In the genomic region with DNA sequence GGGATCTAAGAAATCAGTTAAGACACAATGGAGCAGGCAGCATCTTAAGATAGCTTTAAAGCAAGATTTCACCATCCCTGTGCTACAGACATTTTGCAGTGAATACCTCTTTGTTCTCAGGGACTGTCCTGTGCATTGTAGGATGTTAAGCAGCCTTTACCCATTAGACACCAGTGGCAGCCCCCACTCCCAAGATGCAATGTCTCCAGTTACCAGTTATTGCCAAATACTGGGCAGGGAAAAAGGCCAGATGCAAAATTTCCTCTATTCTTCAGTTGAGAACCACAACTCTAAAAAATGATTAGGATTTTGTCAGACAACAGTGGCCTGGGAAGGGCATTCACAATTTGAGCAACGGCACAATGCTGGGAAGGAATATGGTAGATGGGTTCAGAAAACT, we compare ENCODE assay signal across 17 cellular contexts. TPM values are rescaled to one million over a fixed set of nuclear protein-coding genes. Genes with fewer than 3 reads are reported as not detected.
DNase-seq lines count a peak whose midpoint lies in the region; ATAC-seq, FAIRE-seq and TF ChIP-seq lines count a peak whose summit lies in the region.
"Had no signal": no experiment of that assay in that cellular context is flagged by ENCODE, and none has a peak within 500 bp of the region (broad histone marks: within the 10 kb centered on the region; RNA-seq: fewer than 3 reads in every experiment).

No MANE protein-coding gene starts in this region.

- in situ Hi-C loops in HepG2 (cut with HindIII; ENCODE audit: extremely low pct_ligation_motif_present, low pct_unique_long_range_greater_than_20kb) (loop anchor here (25.0 kb wide), 1 partner anchor 689 kb away; no protein-coding TSS in a partner anchor), K562 (cut with MboI) (loop anchor here (25.0 kb wide), 2 partner anchors 1536 to 1564 kb away; partner anchors contain the start of gene CNKSR3), ACHN (cut with HindIII; ENCODE audit: low pct_ligation_motif_present, low pct_unique_long_range_greater_than_20kb, low sequenced_read_pairs) (no loop called here)

- H3K4me1 Mint-ChIP-seq in osteocyte (ENCODE audit: unreplicated experiment), result peaks cover 52% of the 10 kb centered on the region

- peaks cover 4% of the 10 kb centered on the region for H3K9me1 ChIP-seq in K562 (ENCODE audit: control insufficient read depth, insufficient read depth, low read length)

- BruUV-seq in HepG2 (replicated peaks; lab: Mats Ljungman, UMichigan) (no TSS peak), K562 (replicated peaks; lab: Mats Ljungman, UMichigan) (no TSS peak)

- no peaks in the 10 kb centered on the region for H3K9me3 Mint-ChIP-seq in osteocyte (ENCODE audit: unreplicated experiment)
- H3K9me3 Mint-ChIP-seq: activated T-cell treated with anti-CD3 and anti-CD28 coated beads, Interleukin-2, amount 50 U/mL, for 4 hours; stimulated activated memory B cell treated with anti-CD40 and anti-IgM and Interleukin-4, amounts not matched to agents 10 μg/mL and 1 μg/mL and 100 μg/mL, for 72 hours had no signal

- no peak overlapping the region for H3K4me3 Mint-ChIP-seq in osteocyte (ENCODE audit: unreplicated experiment)
- H3K4me3 Mint-ChIP-seq: activated T-cell treated with anti-CD3 and anti-CD28 coated beads, Interleukin-2, amount 50 U/mL, for 4 hours; stimulated activated memory B cell treated with anti-CD40 and anti-IgM and Interleukin-4, amounts not matched to agents 10 μg/mL and 1 μg/mL and 100 μg/mL, for 72 hours had no signal

- no peaks in the 10 kb centered on the region for H3K9me2 ChIP-seq in Karpas-422 (replicated peaks; ENCODE audit: insufficient read depth, low read length)

- POLR2A ChIA-PET in HepG2 (lab: Yijun Ruan, JAX) (no interaction called here), K562 (lab: Yijun Ruan, JAX) (interaction anchor here (0.7 to 1.3 kb wide), 2 partner anchors 9 to 678 kb away, joined by 3 read pairs; no protein-coding TSS in a partner anchor)

- 88% methylated on average over 1 of the region's 1 CpG for WGBS in HepG2 (ENCODE audit: low lambda C conversion rate)
- 67% methylated on average over 1 of the region's 1 CpG for WGBS in right lobe of liver (ENCODE audit: insufficient coverage, low coverage, low lambda C conversion rate, missing lambda C conversion rate)
- 67% methylated on average over 1 of the region's 1 CpG for WGBS in K562 (ENCODE audit: insufficient coverage, low coverage, missing lambda C conversion rate)

- H3K27me3 ChIP-seq in HepG2 (ENCODE audit: control insufficient read depth in 1 of 2, insufficient read depth in 2 of 2, low read length in 2 of 2) (no peaks in the 10 kb centered on the region), right lobe of liver (no peaks in the 10 kb centered on the region), Karpas-422 (ENCODE audit: low read length) (no peaks in the 10 kb centered on the region), K562 (ENCODE audit: control insufficient read depth in 2 of 2, insufficient read depth in 2 of 2, low read length in 2 of 2) (no peaks in the 10 kb centered on the region)
- H3K27me3 ChIP-seq: cardiac muscle cell, tibial nerve had no signal

- H3K79me2 ChIP-seq in HepG2 (ENCODE audit: insufficient read depth, low read length), result peaks cover 80% of the 10 kb centered on the region
- peaks cover 85% of the 10 kb centered on the region for H3K79me2 ChIP-seq in Karpas-422 (ENCODE audit: low read length)
- H3K79me2 ChIP-seq in K562 (ENCODE audit: control insufficient read depth, insufficient read depth, low read length), result peaks cover 94% of the 10 kb centered on the region

- H3K27ac ChIP-seq in HepG2 (ENCODE audit: extremely low read length, insufficient read depth, low read length) (no peak overlapping the region), right lobe of liver (no peak overlapping the region), Karpas-422 (ENCODE audit: low read length) (no peak overlapping the region), K562 (ENCODE audit: extremely low read depth, low read depth, low read length) (no peak overlapping the region)
- H3K27ac ChIP-seq: cardiac muscle cell, tibial nerve had no signal

- H3K27ac Mint-ChIP-seq in osteocyte (ENCODE audit: unreplicated experiment), result peak overlapping the region; percentile 31
- H3K27ac Mint-ChIP-seq: stimulated activated memory B cell treated with anti-CD40 and anti-IgM and Interleukin-4, amounts not matched to agents 10 μg/mL and 1 μg/mL and 100 μg/mL, for 72 hours had no signal

- H3K36me3 Mint-ChIP-seq in osteocyte (ENCODE audit: unreplicated experiment), result peaks cover 18% of the 10 kb centered on the region

- H2AFZ ChIP-seq in HepG2 (ENCODE audit: low read length) (no peak overlapping the region), Karpas-422 (ENCODE audit: low read length) (no peak overlapping the region), K562 (ENCODE audit: low read depth, low read length) (no peak overlapping the region)

- no peak overlapping the region for H3K4me3 ChIP-seq in HepG2 (replicated peaks in 1 of 3; ENCODE audit: insufficient read depth in 1 of 3, low read depth in 2 of 3, low read length in 3 of 3)
- no peak overlapping the region for H3K4me3 ChIP-seq in right lobe of liver
- no peak overlapping the region for H3K4me3 ChIP-seq in Karpas-422 (ENCODE audit: low read length)
- H3K4me3 ChIP-seq in K562, result no peak overlapping the region
- H3K4me3 ChIP-seq: cardiac muscle cell, tibial nerve had no signal

- ATAC-seq in HepG2 (peak; percentile 27), right lobe of liver (no peak), K562 (no peak), GM19467 (IDR thresholded peaks at IDR 0.05; ENCODE audit: unreplicated experiment) (no peak)
- ATAC-seq: activated T-cell treated with anti-CD3 and anti-CD28 coated beads, Interleukin-2, amount 50 U/mL, for 4 hours; stimulated activated memory B cell treated with anti-CD40 and anti-IgM and Interleukin-4, amounts not matched to agents 10 μg/mL and 1 μg/mL and 100 μg/mL, for 72 hours had no signal

- no peak overlapping the region; the same call in 1 of the 2 replicates for H3K4me2 ChIP-seq in HepG2 (ENCODE audit: low read depth, low read length)
- H3K4me2 ChIP-seq in Karpas-422 (ENCODE audit: low read depth, low read length, poor library complexity, severe bottlenecking), result no peak overlapping the region
- H3K4me2 ChIP-seq in K562 (ENCODE audit: insufficient read depth, low read length), result 0 out of 2 replicates have a peak overlapping the region, but pooled peaks have one; percentile 28

- no peak for TF ChIP-seq POLR2A in HepG2 (IDR thresholded peaks at IDR 0.05; ENCODE audit: insufficient read depth in 1 of 2, low read depth in 2 of 2, low read length in 2 of 2)
- no peak for TF ChIP-seq POLR2A in right lobe of liver (IDR thresholded peaks at IDR 0.05)
- no peak for TF ChIP-seq POLR2A in K562 (conservative IDR thresholded peaks at IDR 0.05)

- H3K9me3 ChIP-seq in HepG2 (ENCODE audit: low read length) (no peaks in the 10 kb centered on the region), right lobe of liver (no peaks in the 10 kb centered on the region), Karpas-422 (ENCODE audit: low read length) (no peaks in the 10 kb centered on the region), K562 (replicated peaks; ENCODE audit: control insufficient read depth, insufficient read depth, low read depth, low read length) (no peaks in the 10 kb centered on the region)
- H3K9me3 ChIP-seq: tibial nerve had no signal

- H3K36me3 ChIP-seq in HepG2 (replicated peaks in 1 of 2; ENCODE audit: control insufficient read depth in 1 of 2, insufficient read depth in 2 of 2, low read length in 2 of 2), result peaks cover 16 to 61% of the 10 kb centered on the region in 2 experiments
- H3K36me3 ChIP-seq in right lobe of liver, result peaks cover 0 to 13% (median 2%) of the 10 kb centered on the region in 4 donors
- H3K36me3 ChIP-seq in Karpas-422 (ENCODE audit: insufficient read depth, low read length), result peaks cover 76% of the 10 kb centered on the region
- H3K36me3 ChIP-seq in K562 (ENCODE audit: control insufficient read depth, insufficient read depth, low read length), result peaks cover 96% of the 10 kb centered on the region

- TF ChIP-seq CTCF in HepG2 (CRISPR knock-in tag; IDR thresholded peaks at IDR 0.05) (no peak), right lobe of liver (IDR thresholded peaks at IDR 0.05) (no peak), K562 (IDR thresholded peaks at IDR 0.05 in 2 of 3, conservative IDR thresholded peaks at IDR 0.05 in 1 of 3; ENCODE audit: insufficient read depth in 2 of 3, low read depth in 1 of 3, low read length in 3 of 3) (no peak), osteocyte (IDR thresholded peaks at IDR 0.05) (no peak)

- TF ChIP-seq EP300 in HepG2 (IDR thresholded peaks at IDR 0.05; ENCODE audit: low read depth in 2 of 2, low read length in 2 of 2) (no peak), HepG2 (CRISPR knock-in tag; IDR thresholded peaks at IDR 0.05; ENCODE audit: borderline replicate concordance) (no peak), K562 (IDR thresholded peaks at IDR 0.05; ENCODE audit: low read length) (no peak)

- H3K9ac ChIP-seq in HepG2 (ENCODE audit: insufficient read depth, low read depth, low read length) (no peak overlapping the region), Karpas-422 (ENCODE audit: low read length) (no peak overlapping the region), K562 (ENCODE audit: insufficient read depth in 1 of 2, low read depth in 2 of 2, low read length in 2 of 2) (no peak overlapping the region)

- FAIRE-seq in HepG2 (lab: Jason Lieb, UNC) (no peak), K562 (lab: Jason Lieb, UNC) (no peak)

- no peaks in the 10 kb centered on the region for H3K27me3 Mint-ChIP-seq in osteocyte (ENCODE audit: unreplicated experiment)
- H3K27me3 Mint-ChIP-seq: stimulated activated memory B cell treated with anti-CD40 and anti-IgM and Interleukin-4, amounts not matched to agents 10 μg/mL and 1 μg/mL and 100 μg/mL, for 72 hours had no signal

- no peak for TF ChIP-seq RAD21 in HepG2 (CRISPR knock-in tag; IDR thresholded peaks at IDR 0.05)
- TF ChIP-seq RAD21 in K562 (CRISPR knock-in tag; conservative IDR thresholded peaks at IDR 0.05 in 1 of 2, IDR thresholded peaks at IDR 0.05 in 1 of 2), result no peak

- DNase-seq in HepG2 (ENCODE audit: low spot score) (no peak), right lobe of liver (no peak), Karpas-422 (peak; percentile 25), K562 (ENCODE audit: extremely low read depth in 1 of 4, low spot score in 3 of 4) (no peak), osteocyte (ENCODE audit: extremely low spot score, unreplicated experiment) (no peak), HuH-7.5 (ENCODE audit: low spot score) (no peak), ACHN (no peak)
- DNase-seq: activated CD4-positive, alpha-beta T cell treated with anti-CD3 and anti-CD28 coated beads for 48 hours; activated T-cell treated with anti-CD3 and anti-CD28 coated beads, Interleukin-2, amount 50 U/mL, for 4 hours; midbrain; NCI-H1930; nucleus accumbens; SHP77 treated with DMSO at 0.1 percent for 48 hours had no signal

- H4K20me1 ChIP-seq in HepG2 (ENCODE audit: insufficient read depth, low read length), result peaks cover 29% of the 10 kb centered on the region
- H4K20me1 ChIP-seq in Karpas-422 (ENCODE audit: insufficient read depth, low read depth, low read length), result peaks cover 60% of the 10 kb centered on the region
- peaks cover 50% of the 10 kb centered on the region for H4K20me1 ChIP-seq in K562 (replicated peaks; ENCODE audit: control insufficient read depth, insufficient read depth, low read length)

- intact Hi-C loops in HepG2 (cut with micrococcal nuclease; ENCODE audit: unreplicated experiment) (no loop called here), right lobe of liver (cut with DNase I) (no loop called here), K562 (cut with micrococcal nuclease) (no loop called here)

- H3K4me1 ChIP-seq in HepG2 (ENCODE audit: insufficient read depth, low read length), result peaks cover 77% of the 10 kb centered on the region
- H3K4me1 ChIP-seq in right lobe of liver, result peaks cover 0 to 15% (median 0%) of the 10 kb centered on the region in 4 donors
- peaks cover 44% of the 10 kb centered on the region for H3K4me1 ChIP-seq in Karpas-422 (ENCODE audit: low read length)
- H3K4me1 ChIP-seq in K562 (replicated peaks in 1 of 2; ENCODE audit: control insufficient read depth in 2 of 2, insufficient read depth in 2 of 2, low read length in 2 of 2), result peaks cover 3 to 34% of the 10 kb centered on the region in 2 experiments

- CTCF ChIA-PET in HepG2 (lab: Yijun Ruan, JAX; ENCODE audit: low intra/inter-chr PET ratio, low total read pairs), result no interaction called here
- CTCF ChIA-PET in K562 (lab: Yijun Ruan, JAX; ENCODE audit: low intra/inter-chr PET ratio), result no interaction called here

RNA-seq across cellular contexts. Expression of gene FBXO5, which starts 6.1 kb away (rescaled TPM):
- total RNA-seq in HepG2 (2016; rRNA removed; fragmentation: Illumina TruSeq; extraction: Trizol) (41.5 and 53.4 TPM in 2 replicates), right lobe of liver (1 to 10 TPM in 5 of 6 experiments, under 1 TPM in 1; 0.97 to 3.0 (median 2.5) TPM), K562 (2014; rRNA removed) (40.0 and 42.5 TPM in 2 replicates), K562 (2014; rRNA removed; fragmentation: Illumina TruSeq; extraction: Trizol) (82.7 and 89.7 TPM in 2 replicates), K562 (2015; rRNA removed; fragmentation: Illumina TruSeq; extraction: Trizol) (78.2 and 84.3 TPM in 2 replicates), K562 (2021) (62.9 and 64.6 TPM in 2 replicates), osteocyte (8.6 and 8.9 TPM in 2 replicates)
- 12.2 and 13.1 TPM in 2 replicates for total RNA-seq in HepG2 (2016; cell fraction: cytosol; rRNA removed; fragmentation: Illumina TruSeq; extraction: Trizol; ENCODE audit: low read depth)
- total RNA-seq in HepG2 (2016; cell fraction: insoluble cytoplasmic fraction; rRNA removed; fragmentation: Illumina TruSeq; extraction: Trizol), result 41.0 and 52.6 TPM in 2 replicates
- total RNA-seq in HepG2 (2016; cell fraction: membrane; rRNA removed; fragmentation: Illumina TruSeq; extraction: Trizol), result 26.8 and 32.5 TPM in 2 replicates
- total RNA-seq in HepG2 (2016; cell fraction: nucleus; rRNA removed; fragmentation: Illumina TruSeq; extraction: Trizol), result 33.7 and 33.8 TPM in 2 replicates
- polyA plus RNA-seq in HepG2 (2011; rRNA removed) (9.5 and 15.8 TPM in 2 replicates), K562 (2011; rRNA removed) (52.1 and 89.3 TPM in 2 replicates), K562 (2014; fragmentation: Illumina TruSeq; extraction: Trizol) (70.7 and 84.0 TPM in 2 replicates), K562 (2014; fragmentation: Nextera tagmentation; extraction: Ambion mirVana) (10 to 100 TPM; 17.8 to 18.4 TPM), K562 (2014; rRNA removed) (56.8 and 59.1 TPM in 2 replicates)
- polyA plus RNA-seq in HepG2 (2011; cell fraction: cytosol; rRNA removed), result 7.8 and 8.3 TPM in 2 replicates
- polyA plus RNA-seq in HepG2 (2011; cell fraction: nucleus; rRNA removed), result 8.9 and 9.3 TPM in 2 replicates
- polyA plus RNA-seq in HepG2 (2012), result 9.9 and 16.2 TPM in 2 replicates
- polyA plus RNA-seq in HepG2 (2016; cell fraction: cytosol; fragmentation: Illumina TruSeq; extraction: Trizol; ENCODE audit: low read depth), result 2.0 and 2.6 TPM in 2 replicates
- polyA plus RNA-seq in HepG2 (2016; cell fraction: insoluble cytoplasmic fraction; fragmentation: Illumina TruSeq; extraction: Trizol; ENCODE audit: low read depth), result 50.6 and 54.8 TPM in 2 replicates
- 6.0 and 7.7 TPM in 2 replicates for polyA plus RNA-seq in HepG2 (2016; cell fraction: membrane; fragmentation: Illumina TruSeq; extraction: Trizol; ENCODE audit: low read depth)
- polyA plus RNA-seq in HepG2 (2016; cell fraction: nucleus; fragmentation: Illumina TruSeq; extraction: Trizol; ENCODE audit: insufficient read depth, low read depth), result 51.9 and 52.2 TPM in 2 replicates
- polyA minus RNA-seq in HepG2 (2011; rRNA and poly(A)+ RNA removed; ENCODE audit: low replicate concordance), result 2.0 and 4.4 TPM in 2 replicates
- polyA minus RNA-seq in HepG2 (2011; cell fraction: cytosol; rRNA and poly(A)+ RNA removed), result 7.6 and 9.1 TPM in 2 replicates
- 24.9 and 29.1 TPM in 2 replicates for polyA minus RNA-seq in HepG2 (2011; cell fraction: nucleus; rRNA and poly(A)+ RNA removed)
- total RNA-seq in Karpas-422 (2014; rRNA removed; shearing (Covaris generic); ENCODE audit: low replicate concordance), result 10.5 and 15.6 TPM in 2 replicates
- 19.7 and 69.6 TPM in 2 replicates for total RNA-seq in K562 (2011; cell fraction: chromatin; rRNA removed; ENCODE audit: low replicate concordance)
- 13.0 and 18.7 TPM in 2 replicates for total RNA-seq in K562 (2011; cell fraction: nucleolus; rRNA removed)
- 31.2 and 38.1 TPM in 2 replicates for total RNA-seq in K562 (2011; cell fraction: nucleoplasm; rRNA removed)
- polyA plus RNA-seq in K562 (2011; cell fraction: cytosol; rRNA removed), result 19.4 and 26.4 TPM in 2 replicates
- polyA plus RNA-seq in K562 (2011; cell fraction: nucleus; rRNA removed), result 23.1 and 33.3 TPM in 2 replicates
- polyA plus RNA-seq in K562 (2012), result 42.7 and 53.9 TPM in 2 replicates
- polyA minus RNA-seq in K562 (2011; rRNA and poly(A)+ RNA removed), result 70.0 and 71.7 TPM in 2 replicates
- 17.7 and 28.9 TPM in 2 replicates for polyA minus RNA-seq in K562 (2011; cell fraction: cytosol; rRNA and poly(A)+ RNA removed)
- polyA minus RNA-seq in K562 (2011; cell fraction: nucleus; rRNA and poly(A)+ RNA removed), result 28.7 and 48.5 TPM in 2 replicates

RNA-seq across cellular contexts. Expression of gene MTRF1L, which starts 25.8 kb away (rescaled TPM):
- total RNA-seq in HepG2 (2016; rRNA removed; fragmentation: Illumina TruSeq; extraction: Trizol) (28.7 and 32.4 TPM in 2 replicates), right lobe of liver (10 to 100 TPM in 3 of 6 experiments, 1 to 10 TPM in 3; 6.1 to 16.8 (median 9.7) TPM), K562 (2014; rRNA removed) (26.7 and 29.6 TPM in 2 replicates), K562 (2014; rRNA removed; fragmentation: Illumina TruSeq; extraction: Trizol) (34.0 and 34.8 TPM in 2 replicates), K562 (2015; rRNA removed; fragmentation: Illumina TruSeq; extraction: Trizol) (27.3 and 32.3 TPM in 2 replicates), K562 (2021) (31.6 and 33.1 TPM in 2 replicates), osteocyte (15.9 and 16.9 TPM in 2 replicates)
- 25.5 and 28.3 TPM in 2 replicates for total RNA-seq in HepG2 (2016; cell fraction: cytosol; rRNA removed; fragmentation: Illumina TruSeq; extraction: Trizol; ENCODE audit: low read depth)
- 29.1 and 32.6 TPM in 2 replicates for total RNA-seq in HepG2 (2016; cell fraction: insoluble cytoplasmic fraction; rRNA removed; fragmentation: Illumina TruSeq; extraction: Trizol)
- total RNA-seq in HepG2 (2016; cell fraction: membrane; rRNA removed; fragmentation: Illumina TruSeq; extraction: Trizol), result 49.7 and 58.0 TPM in 2 replicates
- 25.8 and 29.5 TPM in 2 replicates for total RNA-seq in HepG2 (2016; cell fraction: nucleus; rRNA removed; fragmentation: Illumina TruSeq; extraction: Trizol)
- polyA plus RNA-seq in HepG2 (2011; rRNA removed) (15.5 and 17.6 TPM in 2 replicates), K562 (2011; rRNA removed) (21.7 and 30.2 TPM in 2 replicates), K562 (2014; fragmentation: Illumina TruSeq; extraction: Trizol) (23.3 and 31.1 TPM in 2 replicates), K562 (2014; fragmentation: Nextera tagmentation; extraction: Ambion mirVana) (10 to 100 TPM; 10.7 to 13.7 TPM), K562 (2014; rRNA removed) (25.0 and 29.2 TPM in 2 replicates)
- polyA plus RNA-seq in HepG2 (2011; cell fraction: cytosol; rRNA removed), result 6.5 and 9.8 TPM in 2 replicates
- polyA plus RNA-seq in HepG2 (2011; cell fraction: nucleus; rRNA removed), result 10.9 and 13.2 TPM in 2 replicates
- polyA plus RNA-seq in HepG2 (2012), result 17.1 and 18.1 TPM in 2 replicates
- 40.7 and 44.7 TPM in 2 replicates for polyA plus RNA-seq in HepG2 (2016; cell fraction: cytosol; fragmentation: Illumina TruSeq; extraction: Trizol; ENCODE audit: low read depth)
- polyA plus RNA-seq in HepG2 (2016; cell fraction: insoluble cytoplasmic fraction; fragmentation: Illumina TruSeq; extraction: Trizol; ENCODE audit: low read depth), result 34.0 and 37.3 TPM in 2 replicates
- polyA plus RNA-seq in HepG2 (2016; cell fraction: membrane; fragmentation: Illumina TruSeq; extraction: Trizol; ENCODE audit: low read depth), result 52.3 and 64.3 TPM in 2 replicates
- 26.9 and 27.4 TPM in 2 replicates for polyA plus RNA-seq in HepG2 (2016; cell fraction: nucleus; fragmentation: Illumina TruSeq; extraction: Trizol; ENCODE audit: insufficient read depth, low read depth)
- 7.1 and 8.9 TPM in 2 replicates for polyA minus RNA-seq in HepG2 (2011; rRNA and poly(A)+ RNA removed; ENCODE audit: low replicate concordance)
- 9.5 and 9.7 TPM in 2 replicates for polyA minus RNA-seq in HepG2 (2011; cell fraction: cytosol; rRNA and poly(A)+ RNA removed)
- 72.9 and 92.7 TPM in 2 replicates for polyA minus RNA-seq in HepG2 (2011; cell fraction: nucleus; rRNA and poly(A)+ RNA removed)
- total RNA-seq in Karpas-422 (2014; rRNA removed; shearing (Covaris generic); ENCODE audit: low replicate concordance), result 17.4 and 23.2 TPM in 2 replicates
- total RNA-seq in K562 (2011; cell fraction: chromatin; rRNA removed; ENCODE audit: low replicate concordance), result 28.0 and 73.8 TPM in 2 replicates
- 11.5 and 18.9 TPM in 2 replicates for total RNA-seq in K562 (2011; cell fraction: nucleolus; rRNA removed)
- total RNA-seq in K562 (2011; cell fraction: nucleoplasm; rRNA removed), result 32.5 and 44.7 TPM in 2 replicates
- polyA plus RNA-seq in K562 (2011; cell fraction: cytosol; rRNA removed), result 4.4 and 6.5 TPM in 2 replicates
- 18.8 and 19.6 TPM in 2 replicates for polyA plus RNA-seq in K562 (2011; cell fraction: nucleus; rRNA removed)
- 22.0 and 22.6 TPM in 2 replicates for polyA plus RNA-seq in K562 (2012)
- 34.4 and 42.3 TPM in 2 replicates for polyA minus RNA-seq in K562 (2011; rRNA and poly(A)+ RNA removed)
- polyA minus RNA-seq in K562 (2011; cell fraction: cytosol; rRNA and poly(A)+ RNA removed), result 5.6 and 10.9 TPM in 2 replicates
- polyA minus RNA-seq in K562 (2011; cell fraction: nucleus; rRNA and poly(A)+ RNA removed), result 43.5 and 72.9 TPM in 2 replicates
